Comparison of ENCODE assay signal across 1 cellular context in the genomic region with DNA sequence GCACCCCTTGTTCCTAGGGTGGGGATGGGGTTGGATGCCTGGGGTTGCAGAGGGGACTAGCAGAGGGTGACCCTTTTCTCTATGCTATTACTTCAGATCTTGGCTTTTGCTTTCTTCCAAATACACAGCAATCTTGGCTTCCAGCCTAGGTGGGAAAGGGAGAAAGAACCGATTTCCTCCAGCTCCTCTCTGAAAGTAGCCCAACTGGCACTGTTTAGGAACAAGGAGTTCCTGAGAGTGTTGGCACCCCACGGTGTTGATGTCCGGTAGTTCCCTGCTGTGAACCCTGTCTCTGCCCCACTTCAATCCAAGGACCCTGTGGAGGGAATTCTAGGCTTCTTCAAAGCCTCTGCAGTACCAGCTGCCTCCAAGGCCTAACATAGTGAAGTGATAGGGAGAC.
TF ChIP-seq lines count a peak whose summit lies in the region.

No MANE protein-coding gene starts in this region.

TF ChIP-seq in HepG2, 621 proteins besides CTCF, POLR2A, EP300 and RAD21:
- TF ChIP-seq, protein P1, sequence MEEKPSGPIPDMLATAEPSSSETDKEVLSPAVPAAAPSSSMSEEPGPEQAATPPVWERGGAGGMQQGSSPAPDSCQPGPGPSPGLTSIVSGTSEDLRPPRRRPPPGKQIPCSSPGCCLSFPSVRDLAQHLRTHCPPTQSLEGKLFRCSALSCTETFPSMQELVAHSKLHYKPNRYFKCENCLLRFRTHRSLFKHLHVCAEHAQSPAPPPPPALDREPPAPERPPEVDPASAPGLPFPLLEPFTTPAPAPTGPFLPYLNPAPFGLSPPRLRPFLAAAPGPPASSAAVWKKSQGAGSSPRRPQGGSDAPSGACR (CRISPR knock-in tag; IDR thresholded peaks at IDR 0.05): no peak
- TF ChIP-seq, protein P2, sequence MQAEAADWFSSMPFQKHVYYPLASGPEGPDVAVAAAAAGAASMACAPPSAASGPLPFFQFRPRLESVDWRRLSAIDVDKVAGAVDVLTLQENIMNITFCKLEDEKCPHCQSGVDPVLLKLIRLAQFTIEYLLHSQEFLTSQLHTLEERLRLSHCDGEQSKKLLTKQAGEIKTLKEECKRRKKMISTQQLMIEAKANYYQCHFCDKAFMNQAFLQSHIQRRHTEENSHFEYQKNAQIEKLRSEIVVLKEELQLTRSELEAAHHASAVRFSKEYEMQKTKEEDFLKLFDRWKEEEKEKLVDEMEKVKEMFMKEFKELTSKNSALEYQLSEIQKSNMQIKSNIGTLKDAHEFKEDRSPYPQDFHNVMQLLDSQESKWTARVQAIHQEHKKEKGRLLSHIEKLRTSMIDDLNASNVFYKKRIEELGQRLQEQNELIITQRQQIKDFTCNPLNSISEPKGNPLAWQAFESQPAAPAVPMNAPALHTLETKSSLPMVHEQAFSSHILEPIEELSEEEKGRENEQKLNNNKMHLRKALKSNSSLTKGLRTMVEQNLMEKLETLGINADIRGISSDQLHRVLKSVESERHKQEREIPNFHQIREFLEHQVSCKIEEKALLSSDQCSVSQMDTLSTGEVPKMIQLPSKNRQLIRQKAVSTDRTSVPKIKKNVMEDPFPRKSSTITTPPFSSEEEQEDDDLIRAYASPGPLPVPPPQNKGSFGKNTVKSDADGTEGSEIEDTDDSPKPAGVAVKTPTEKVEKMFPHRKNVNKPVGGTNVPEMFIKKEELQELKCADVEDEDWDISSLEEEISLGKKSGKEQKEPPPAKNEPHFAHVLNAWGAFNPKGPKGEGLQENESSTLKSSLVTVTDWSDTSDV (CRISPR knock-in tag; IDR thresholded peaks at IDR 0.05): no peak
- no peak for TF ChIP-seq KMT2A (CRISPR knock-in tag; IDR thresholded peaks at IDR 0.05)
- TF ChIP-seq, protein P3, sequence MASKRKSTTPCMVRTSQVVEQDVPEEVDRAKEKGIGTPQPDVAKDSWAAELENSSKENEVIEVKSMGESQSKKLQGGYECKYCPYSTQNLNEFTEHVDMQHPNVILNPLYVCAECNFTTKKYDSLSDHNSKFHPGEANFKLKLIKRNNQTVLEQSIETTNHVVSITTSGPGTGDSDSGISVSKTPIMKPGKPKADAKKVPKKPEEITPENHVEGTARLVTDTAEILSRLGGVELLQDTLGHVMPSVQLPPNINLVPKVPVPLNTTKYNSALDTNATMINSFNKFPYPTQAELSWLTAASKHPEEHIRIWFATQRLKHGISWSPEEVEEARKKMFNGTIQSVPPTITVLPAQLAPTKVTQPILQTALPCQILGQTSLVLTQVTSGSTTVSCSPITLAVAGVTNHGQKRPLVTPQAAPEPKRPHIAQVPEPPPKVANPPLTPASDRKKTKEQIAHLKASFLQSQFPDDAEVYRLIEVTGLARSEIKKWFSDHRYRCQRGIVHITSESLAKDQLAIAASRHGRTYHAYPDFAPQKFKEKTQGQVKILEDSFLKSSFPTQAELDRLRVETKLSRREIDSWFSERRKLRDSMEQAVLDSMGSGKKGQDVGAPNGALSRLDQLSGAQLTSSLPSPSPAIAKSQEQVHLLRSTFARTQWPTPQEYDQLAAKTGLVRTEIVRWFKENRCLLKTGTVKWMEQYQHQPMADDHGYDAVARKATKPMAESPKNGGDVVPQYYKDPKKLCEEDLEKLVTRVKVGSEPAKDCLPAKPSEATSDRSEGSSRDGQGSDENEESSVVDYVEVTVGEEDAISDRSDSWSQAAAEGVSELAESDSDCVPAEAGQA (IDR thresholded peaks at IDR 0.05; ENCODE audit: low read depth): no peak
- TF ChIP-seq, protein P3 (CRISPR knock-in tag; IDR thresholded peaks at IDR 0.05; ENCODE audit: borderline replicate concordance): no peak
- TF ChIP-seq FOXP1 (IDR thresholded peaks at IDR 0.05): no peak
- no peak for TF ChIP-seq FOXP1 (CRISPR knock-in tag; IDR thresholded peaks at IDR 0.05)
- no peak for TF ChIP-seq RFX1 (IDR thresholded peaks at IDR 0.05)
- no peak for TF ChIP-seq ZFP82 (CRISPR knock-in tag; IDR thresholded peaks at IDR 0.05; ENCODE audit: borderline replicate concordance)
- no peak for TF ChIP-seq KLF6 (CRISPR knock-in tag; IDR thresholded peaks at IDR 0.05)
- no peak for TF ChIP-seq ZNF501 (CRISPR knock-in tag; IDR thresholded peaks at IDR 0.05)
